29 cellular contexts compared by ENCODE assay signal in the genomic region with DNA sequence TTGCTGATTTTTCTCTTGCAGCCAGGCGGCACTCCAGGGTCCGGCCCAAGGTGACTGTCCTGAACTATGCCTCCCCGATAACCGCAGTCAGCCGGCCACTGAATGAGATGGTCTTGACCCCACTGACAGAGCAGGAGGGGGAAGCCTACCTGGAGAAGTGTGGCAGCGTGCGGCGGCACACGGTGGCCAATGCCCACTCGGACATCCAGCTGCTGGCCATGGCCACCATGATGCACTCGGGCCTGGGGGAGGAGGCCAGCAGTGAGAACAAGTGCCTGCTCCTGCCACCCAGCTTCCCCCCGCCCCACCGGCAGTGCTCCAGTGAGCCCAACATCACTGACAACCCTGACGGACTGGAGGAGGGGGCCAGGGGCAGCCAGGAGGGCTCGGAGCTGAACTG.
"Had no signal": no experiment of that assay in that cellular context is flagged by ENCODE, and none has a peak within 500 bp of the region (broad histone marks: within the 10 kb centered on the region; RNA-seq: fewer than 3 reads in every experiment).

No MANE protein-coding gene starts in this region.

- H3K9me3 ChIP-seq: esophagus squamous epithelium had no signal

- H3K4me3 ChIP-seq: coronary artery, dorsolateral prefrontal cortex, esophagus squamous epithelium had no signal

- H3K27ac Mint-ChIP-seq: activated B cell treated with CpG ODN at 0.5 μM for 24 hours; activated CD8-positive, alpha-beta T cell treated with anti-CD3 and anti-CD28 coated beads for 36 hours; activated naive CD8-positive, alpha-beta T cell; activated T-helper 17 cell treated with anti-CD3 and anti-CD28 coated beads, Interleukin-2, amount 50 U/mL, for 72 hours; dendritic cell treated with granulocyte-macrophage colony-stimulating factor and Interleukin-4, amounts not matched to agents 40 ng/mL and 50 ng/mL, for 4 days; T-helper 17 cell; T-helper 2 cell treated with Interferon-gamma antibody and Interleukin-4, amounts not matched to agents 5 μg/mL and 100 μg/mL, for 36 hours had no signal

- H3K4me3 Mint-ChIP-seq: activated B cell treated with CpG ODN at 0.5 μM for 24 hours; activated CD8-positive, alpha-beta T cell treated with anti-CD3 and anti-CD28 coated beads for 36 hours; activated naive CD8-positive, alpha-beta T cell; activated T-cell treated with anti-CD3 and anti-CD28 coated beads, Interleukin-2, amount 50 U/mL, for 4 hours; activated T-helper 17 cell treated with anti-CD3 and anti-CD28 coated beads, Interleukin-2, amount 50 U/mL, for 72 hours; central memory CD8-positive, alpha-beta T cell; dendritic cell treated with granulocyte-macrophage colony-stimulating factor and Interleukin-4, amounts not matched to agents 40 ng/mL and 50 ng/mL, for 4 days; T-helper 17 cell; T-helper 2 cell treated with Interferon-gamma antibody and Interleukin-4, amounts not matched to agents 5 μg/mL and 100 μg/mL, for 36 hours had no signal

- H3K4me1 Mint-ChIP-seq: activated B cell treated with CpG ODN at 0.5 μM for 24 hours had no signal

- H3K9me3 Mint-ChIP-seq: activated B cell treated with CpG ODN at 0.5 μM for 24 hours; activated CD8-positive, alpha-beta T cell treated with anti-CD3 and anti-CD28 coated beads for 36 hours; activated T-cell treated with anti-CD3 and anti-CD28 coated beads, Interleukin-2, amount 50 U/mL, for 4 hours; activated T-helper 17 cell treated with anti-CD3 and anti-CD28 coated beads, Interleukin-2, amount 50 U/mL, for 72 hours; central memory CD8-positive, alpha-beta T cell; dendritic cell treated with granulocyte-macrophage colony-stimulating factor and Interleukin-4, amounts not matched to agents 40 ng/mL and 50 ng/mL, for 4 days; T-helper 2 cell treated with Interferon-gamma antibody and Interleukin-4, amounts not matched to agents 5 μg/mL and 100 μg/mL, for 36 hours had no signal

- H3K27ac ChIP-seq: brain microvascular endothelial cell, coronary artery, dorsolateral prefrontal cortex, esophagus squamous epithelium, WERI-Rb-1 had no signal

- H3K36me3 Mint-ChIP-seq: activated naive CD8-positive, alpha-beta T cell had no signal

- H3K27me3 Mint-ChIP-seq: activated B cell treated with CpG ODN at 0.5 μM for 24 hours; activated CD8-positive, alpha-beta T cell treated with anti-CD3 and anti-CD28 coated beads for 36 hours; activated T-helper 17 cell treated with anti-CD3 and anti-CD28 coated beads, Interleukin-2, amount 50 U/mL, for 72 hours; central memory CD8-positive, alpha-beta T cell had no signal

- H3K36me3 ChIP-seq: WERI-Rb-1 had no signal

- ATAC-seq: activated CD4-positive, CD25-positive, alpha-beta regulatory T cell treated with anti-CD3 and anti-CD28 coated beads, Interleukin-2, amount 50 U/mL, for 24 hours; activated CD8-positive, alpha-beta T cell treated with anti-CD3 and anti-CD28 coated beads for 36 hours; activated T-cell treated with anti-CD3 and anti-CD28 coated beads, Interleukin-2, amount 50 U/mL, for 4 hours; activated T-helper 17 cell treated with anti-CD3 and anti-CD28 coated beads, Interleukin-2, amount 50 U/mL, for 72 hours; T-helper 17 cell had no signal

- DNase-seq: activated B cell treated with CpG ODN at 0.5 μM for 24 hours; activated CD4-positive, alpha-beta T cell treated with anti-CD3 and anti-CD28 coated beads for 48 hours; activated CD4-positive, alpha-beta T cell treated with anti-CD3 and anti-CD28 coated beads, Interleukin-2, amount 50 U/mL, for 1 hour; activated CD4-positive, alpha-beta T cell treated with anti-CD3 and anti-CD28 coated beads, Interleukin-2, amount 50 U/mL, for 48 hours; activated CD8-positive, alpha-beta memory T cell treated with anti-CD3 and anti-CD28 coated beads for 24 hours; activated CD8-positive, alpha-beta T cell treated with anti-CD3 and anti-CD28 coated beads for 36 hours; activated effector memory CD4-positive, alpha-beta T cell treated with Interleukin-2 at 50 U/mL for 16 hours; activated gamma-delta T cell treated with Interleukin-2 at 50 U/mL for 16 hours; activated naive CD4-positive, alpha-beta T cell treated with anti-CD3 and anti-CD28 coated beads, Interleukin-2, amount 50 U/mL, for 16 hours; activated naive CD4-positive, alpha-beta T cell treated with Interleukin-2 at 50 U/mL for 16 hours; activated T-cell treated with anti-CD3 and anti-CD28 coated beads, Interleukin-2, amount 50 U/mL, for 4 hours; amniotic stem cell; brain microvascular endothelial cell; dorsolateral prefrontal cortex; effector memory CD4-positive, alpha-beta T cell; erythroblast; esophagus squamous epithelium; foreskin melanocyte; T-helper 1 cell; T-helper 17 cell; T1000; WERI-Rb-1 had no signal

- H3K27me3 ChIP-seq: brain microvascular endothelial cell, dorsolateral prefrontal cortex, esophagus squamous epithelium had no signal
